ENCODE assay signal across 8 cellular contexts in genomic region chr19:46863818-46864629, GRCh38. TPM values are rescaled to one million over a fixed set of nuclear protein-coding genes. Genes with fewer than 3 reads are reported as not detected.
DNase-seq lines count a peak whose midpoint lies in the region; ATAC-seq and TF ChIP-seq lines count a peak whose summit lies in the region.

No MANE protein-coding gene starts in this region.

- CTCF ChIA-PET in activated CD8-positive, alpha-beta T cell treated with anti-CD3 and anti-CD28 coated beads for 36 hours (lab: Charles Lee) = interaction anchor here (0.6 to 1.7 kb wide), 3 partner anchors 97 to 149 kb away, joined by 3 to 5 read pairs (median 3); no protein-coding TSS in a partner anchor

- TF ChIP-seq CTCF in astrocyte of the spinal cord (IDR thresholded peaks at IDR 0.05; ENCODE audit: low read depth, low read length) = no peak
- no peak for TF ChIP-seq CTCF in activated CD8-positive, alpha-beta T cell treated with anti-CD3 and anti-CD28 coated beads for 36 hours (IDR thresholded peaks at IDR 0.05)

- peaks cover 38% of the 10 kb centered on the region for H3K4me1 Mint-ChIP-seq in activated CD8-positive, alpha-beta T cell treated with anti-CD3 and anti-CD28 coated beads for 36 hours (ENCODE audit: low read depth)

- H3K27me3 Mint-ChIP-seq in activated CD8-positive, alpha-beta T cell treated with anti-CD3 and anti-CD28 coated beads for 36 hours = no peaks in the 10 kb centered on the region

- H3K9me3 ChIP-seq in HAP-1 = no peaks in the 10 kb centered on the region

- no peak overlapping the region for H3K27ac Mint-ChIP-seq in activated CD8-positive, alpha-beta T cell treated with anti-CD3 and anti-CD28 coated beads for 36 hours

- no peaks in the 10 kb centered on the region for H3K27me3 ChIP-seq in HAP-1 (ENCODE audit: low read depth)
- no peaks in the 10 kb centered on the region for H3K27me3 ChIP-seq in layer of hippocampus (ENCODE audit: control insufficient read depth, insufficient read depth, low read length)

- H3K4me3 Mint-ChIP-seq in activated CD8-positive, alpha-beta T cell treated with anti-CD3 and anti-CD28 coated beads for 36 hours = no peak overlapping the region

- H3K36me3 Mint-ChIP-seq in activated CD8-positive, alpha-beta T cell treated with anti-CD3 and anti-CD28 coated beads for 36 hours (ENCODE audit: low read depth) = peaks cover 11% of the 10 kb centered on the region

- H3K9me3 Mint-ChIP-seq in activated CD8-positive, alpha-beta T cell treated with anti-CD3 and anti-CD28 coated beads for 36 hours = no peaks in the 10 kb centered on the region

- POLR2A ChIA-PET in activated CD8-positive, alpha-beta T cell treated with anti-CD3 and anti-CD28 coated beads for 36 hours (lab: Charles Lee) = interaction anchor here (1.1 to 1.7 kb wide), 2 partner anchors 24 to 91 kb away, joined by 3 to 4 read pairs; no protein-coding TSS in a partner anchor

- ATAC-seq in activated CD8-positive, alpha-beta T cell treated with anti-CD3 and anti-CD28 coated beads for 36 hours = no peak

- H3K4me1 ChIP-seq in HAP-1 = peaks cover 32% of the 10 kb centered on the region

- H3K36me3 ChIP-seq in HAP-1 (replicated peaks) = peaks cover 6% of the 10 kb centered on the region; the same call in 1 of the 2 replicates

- H3K27ac ChIP-seq in layer of hippocampus (ENCODE audit: low read depth, low read length) = peak overlapping the region; percentile 46

- H3K4me3 ChIP-seq in HAP-1 (peak overlapping the region; percentile 65), astrocyte of the spinal cord (ENCODE audit: low read depth, low read length) (peak overlapping the region; percentile 74)

- in situ Hi-C loops in HAP-1 (cut with MboI; ENCODE audit: low sequenced_read_pairs) (loop anchor here (5.0 kb wide), 2 partner anchors 58 to 128 kb away; no protein-coding TSS in a partner anchor), astrocyte of the spinal cord (cut with HindIII; ENCODE audit: low sequenced_read_pairs) (no loop called here)

- DNase-seq in A172 (ENCODE audit: low spot score) (peak; percentile 55), HAP-1 (ENCODE audit: low spot score in 2 of 2) (peak; percentile 28 to 63), astrocyte of the spinal cord (ENCODE audit: low read depth, low spot score) (peak; percentile 59), NCI-H345 (lab: John Stamatoyannopoulos, UW) (no peak), NK-92 (lab: John Stamatoyannopoulos, UW; ENCODE audit: unreplicated experiment) (no peak), NCI-H2227 (lab: John Stamatoyannopoulos, UW; ENCODE audit: unreplicated experiment) (no peak)
- no peak for DNase-seq in activated CD8-positive, alpha-beta T cell treated with anti-CD3 and anti-CD28 coated beads for 36 hours

- intact Hi-C loops in activated CD8-positive, alpha-beta T cell treated with anti-CD3 and anti-CD28 coated beads for 36 hours (cut with micrococcal nuclease) = no loop called here

RNA-seq across cellular contexts. Expression of gene ARHGAP35, which starts 3.2 kb away (rescaled TPM):
- 11.5 and 14.1 TPM in 2 replicates for total RNA-seq in A172 (2014; rRNA removed; shearing (Covaris generic))
- 10 to 100 TPM; 15.0 to 16.4 TPM for total RNA-seq in activated CD8-positive, alpha-beta T cell treated with anti-CD3 and anti-CD28 coated beads for 36 hours

RNA-seq across cellular contexts. Expression of gene AP2S1, which starts 13.4 kb away (rescaled TPM):
- 141 and 186 TPM in 2 replicates for total RNA-seq in A172 (2014; rRNA removed; shearing (Covaris generic))
- 100 to 1,000 TPM; 101 to 105 TPM for total RNA-seq in activated CD8-positive, alpha-beta T cell treated with anti-CD3 and anti-CD28 coated beads for 36 hours

Comparison
In these comparisons a context has a peak if more than half of its experiments do, and no peak if none do; other contexts are left out.
1. DNase-seq: peak in A172 (single experiment), HAP-1 (2 of 2) and astrocyte of the spinal cord (single experiment); none in NCI-H345 (single experiment), NK-92 (single experiment), NCI-H2227 (single experiment) and activated CD8-positive, alpha-beta T cell treated with anti-CD3 and anti-CD28 coated beads for 36 hours (single experiment).